In genomic region chr3:143718463-143718862, GRCh38 we compare ENCODE assay signal across 20 cellular contexts.
DNase-seq lines count a peak whose midpoint lies in the region; ATAC-seq and TF ChIP-seq lines count a peak whose summit lies in the region.
"Had no signal": no experiment of that assay in that cellular context is flagged by ENCODE, and none has a peak within 500 bp of the region (broad histone marks: within the 10 kb centered on the region; RNA-seq: fewer than 3 reads in every experiment).

No MANE protein-coding gene starts in this region.

- no peak for TF ChIP-seq CTCF in uterus (IDR thresholded peaks at IDR 0.05)

- TF ChIP-seq POLR2A in uterus (IDR thresholded peaks at IDR 0.05), result no peak

- H3K27ac Mint-ChIP-seq in effector memory CD8-positive, alpha-beta T cell, result no peak overlapping the region
- H3K27ac Mint-ChIP-seq: CD4-positive, alpha-beta T cell had no signal

- H3K27me3 Mint-ChIP-seq in effector memory CD8-positive, alpha-beta T cell, result no peaks in the 10 kb centered on the region
- H3K27me3 Mint-ChIP-seq: CD4-positive, alpha-beta T cell had no signal

- H3K9me3 ChIP-seq in uterus, result no peaks in the 10 kb centered on the region
- H3K9me3 ChIP-seq: A549 had no signal

- no peaks in the 10 kb centered on the region for H3K36me3 Mint-ChIP-seq in effector memory CD8-positive, alpha-beta T cell (ENCODE audit: insufficient read depth)

- H3K4me1 ChIP-seq in uterus, result no peaks in the 10 kb centered on the region
- H3K4me1 ChIP-seq: A549 had no signal

- H3K27me3 ChIP-seq in H7 (ENCODE audit: control insufficient read depth, insufficient read depth, low read length) (no peaks in the 10 kb centered on the region), uterus (no peaks in the 10 kb centered on the region)

- peaks cover 0 to 6% of the 10 kb centered on the region in 2 donors for H3K4me1 Mint-ChIP-seq in effector memory CD8-positive, alpha-beta T cell (ENCODE audit: low read depth in 2 of 2)

- no peak overlapping the region for H3K27ac ChIP-seq in uterus
- H3K27ac ChIP-seq: A549, HL-60, KMS-11 had no signal

- H3K4me3 ChIP-seq in H7 (ENCODE audit: insufficient read depth, low read depth, low read length), result no peak overlapping the region
- no peak overlapping the region for H3K4me3 ChIP-seq in uterus
- H3K4me3 ChIP-seq: A549 had no signal

- H3K4me3 Mint-ChIP-seq in effector memory CD8-positive, alpha-beta T cell, result no peak overlapping the region
- H3K4me3 Mint-ChIP-seq: CD4-positive, alpha-beta T cell had no signal

- intact Hi-C loops in head of caudate nucleus (cut with DNase I), result no loop called here
- intact Hi-C loops in uterus (cut with DNase I; ENCODE audit: low total_unique reads), result no loop called here

- H3K9me3 Mint-ChIP-seq in effector memory CD8-positive, alpha-beta T cell, result no peaks in the 10 kb centered on the region
- H3K9me3 Mint-ChIP-seq: CD4-positive, alpha-beta T cell had no signal

- peak; percentile 84 for DNase-seq in DMS53 (lab: John Stamatoyannopoulos, UW)
- DNase-seq in H7, result peak; percentile 10
- DNase-seq in NCI-H510A (lab: John Stamatoyannopoulos, UW), result peak; percentile 28
- peak in 39 of 42 donors; percentile 5 to 80 (median 48) for DNase-seq in head of caudate nucleus
- no peak for DNase-seq in uterus
- DNase-seq in stimulated activated CD4-positive, alpha-beta T cell treated with anti-CD3 and anti-CD28 coated beads, Interleukin-1b, Interleukin-23, amount 100 ng/mL, for 48 hours, result no peak
- DNase-seq in effector memory CD8-positive, alpha-beta T cell, result no peak
- no peak for DNase-seq in NCI-H446 treated with DMSO at 0.1 percent for 48 hours (lab: John Stamatoyannopoulos, UW)
- DNase-seq: CD4-positive, alpha-beta T cell; DMS153; EL; NCI-H1417 treated with DMSO at 0.1 percent for 48 hours; NCI-H2081; NCI-H2227 treated with DMSO at 0.1 percent for 48 hours; NCI-H526; NK-92 treated with Interleukin-12 subunit alpha and Interleukin-12 subunit beta, amount 100 ng/mL, for 24 hours had no signal

- H3K36me3 ChIP-seq in H7 (replicated peaks; ENCODE audit: control insufficient read depth, insufficient read depth, low read length) (no peaks in the 10 kb centered on the region), uterus (no peaks in the 10 kb centered on the region)

- ATAC-seq in effector memory CD8-positive, alpha-beta T cell (replicated peaks), result no peak
- ATAC-seq: A549, Right ventricle myocardium inferior had no signal

Comparison
In these comparisons a context has a peak if more than half of its experiments do, and no peak if none do; other contexts are left out.
1. DNase-seq: peak in DMS53 (single experiment), H7 (single experiment), NCI-H510A (single experiment) and head of caudate nucleus (39 of 42); none in uterus (0 of 2), stimulated activated CD4-positive, alpha-beta T cell treated with anti-CD3 and anti-CD28 coated beads, Interleukin-1b, Interleukin-23, amount 100 ng/mL, for 48 hours (single experiment), effector memory CD8-positive, alpha-beta T cell (0 of 3) and NCI-H446 treated with DMSO at 0.1 percent for 48 hours (single experiment).